1 cellular context compared by ENCODE assay signal in genomic region chr22:40826984-40827741, GRCh38.
TF ChIP-seq lines count a peak whose summit lies in the region.

No MANE protein-coding gene starts in this region.

TF ChIP-seq in HepG2, 621 proteins besides CTCF, POLR2A, EP300 and RAD21:
- TF ChIP-seq TEAD3 (CRISPR knock-in tag; optimal IDR thresholded peaks at IDR 0.05; ENCODE audit: borderline replicate concordance) (peak; percentile 100), SOX13 (IDR thresholded peaks at IDR 0.05) (no peak), SOX13 (CRISPR knock-in tag; conservative IDR thresholded peaks at IDR 0.05 in 1 of 2, IDR thresholded peaks at IDR 0.05 in 1 of 2) (0 out of 4 replicates have a peak, but pooled peaks of 1 of the 2 experiments have one; percentile 17), NCOA2 (CRISPR knock-in tag; IDR thresholded peaks at IDR 0.05) (peak; percentile 36; the same call in 1 of the 2 replicates), MED1 (CRISPR knock-in tag; IDR thresholded peaks at IDR 0.05) (0 out of 2 replicates have a peak, but pooled peaks have one; percentile 15), SOX6 (IDR thresholded peaks at IDR 0.05) (no peak), SOX6 (CRISPR knock-in tag; IDR thresholded peaks at IDR 0.05) (peak; percentile 23; the same call in 1 of the 2 replicates), CCDC6 (CRISPR knock-in tag; IDR thresholded peaks at IDR 0.05) (no peak), HNF4G (IDR thresholded peaks at IDR 0.05; ENCODE audit: borderline replicate concordance, low read depth, low read length) (peak; percentile 79), HNF4G (CRISPR knock-in tag; IDR thresholded peaks at IDR 0.05; ENCODE audit: borderline replicate concordance, low read depth) (no peak), SOX5 (CRISPR knock-in tag; IDR thresholded peaks at IDR 0.05; ENCODE audit: borderline replicate concordance) (0 out of 2 replicates have a peak, but pooled peaks have one; percentile 25), SALL1 (CRISPR knock-in tag; IDR thresholded peaks at IDR 0.05) (peak; percentile 57; the same call in 1 of the 2 replicates), ARID3A (IDR thresholded peaks at IDR 0.05; ENCODE audit: low read depth, low read length) (peak; percentile 43; the same call in 1 of the 2 replicates), ZNF83 (CRISPR knock-in tag; IDR thresholded peaks at IDR 0.05; ENCODE audit: borderline replicate concordance) (no peak), ERF (CRISPR knock-in tag; IDR thresholded peaks at IDR 0.05) (0 out of 2 replicates have a peak, but pooled peaks have one; percentile 28), PHF21A (CRISPR knock-in tag; IDR thresholded peaks at IDR 0.05) (no peak), ARID5B (CRISPR knock-in tag; IDR thresholded peaks at IDR 0.05) (peak; percentile 65), PAXIP1 (CRISPR knock-in tag; conservative IDR thresholded peaks at IDR 0.05) (peak; percentile 28; the same call in 1 of the 2 replicates), ZNF441 (CRISPR knock-in tag; IDR thresholded peaks at IDR 0.05; ENCODE audit: borderline replicate concordance) (no peak), HNF4A (CRISPR knock-in tag; IDR thresholded peaks at IDR 0.05) (peak; percentile 67)
- TF ChIP-seq, protein P1, sequence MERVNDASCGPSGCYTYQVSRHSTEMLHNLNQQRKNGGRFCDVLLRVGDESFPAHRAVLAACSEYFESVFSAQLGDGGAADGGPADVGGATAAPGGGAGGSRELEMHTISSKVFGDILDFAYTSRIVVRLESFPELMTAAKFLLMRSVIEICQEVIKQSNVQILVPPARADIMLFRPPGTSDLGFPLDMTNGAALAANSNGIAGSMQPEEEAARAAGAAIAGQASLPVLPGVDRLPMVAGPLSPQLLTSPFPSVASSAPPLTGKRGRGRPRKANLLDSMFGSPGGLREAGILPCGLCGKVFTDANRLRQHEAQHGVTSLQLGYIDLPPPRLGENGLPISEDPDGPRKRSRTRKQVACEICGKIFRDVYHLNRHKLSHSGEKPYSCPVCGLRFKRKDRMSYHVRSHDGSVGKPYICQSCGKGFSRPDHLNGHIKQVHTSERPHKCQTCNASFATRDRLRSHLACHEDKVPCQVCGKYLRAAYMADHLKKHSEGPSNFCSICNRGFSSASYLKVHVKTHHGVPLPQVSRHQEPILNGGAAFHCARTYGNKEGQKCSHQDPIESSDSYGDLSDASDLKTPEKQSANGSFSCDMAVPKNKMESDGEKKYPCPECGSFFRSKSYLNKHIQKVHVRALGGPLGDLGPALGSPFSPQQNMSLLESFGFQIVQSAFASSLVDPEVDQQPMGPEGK (CRISPR knock-in tag; IDR thresholded peaks at IDR 0.05) = peak; percentile 46; the same call in 1 of the 2 replicates
